Comparison of ENCODE assay signal across 1 cellular context in genomic region chr15:45186771-45187577, GRCh38.
TF ChIP-seq lines count a peak whose summit lies in the region.

No MANE protein-coding gene starts in this region.

TF ChIP-seq in endothelial cell of umbilical vein, 7 proteins besides CTCF, POLR2A, EP300 and RAD21:
- TF ChIP-seq MYC (IDR thresholded peaks at IDR 0.05; ENCODE audit: low read depth, low read length): no peak
- peak; percentile 7 for TF ChIP-seq EZH2 (IDR thresholded peaks at IDR 0.05; ENCODE audit: borderline replicate concordance, low read depth, low read length, severe bottlenecking)
